1 cellular context compared by ENCODE assay signal in the genomic region with DNA sequence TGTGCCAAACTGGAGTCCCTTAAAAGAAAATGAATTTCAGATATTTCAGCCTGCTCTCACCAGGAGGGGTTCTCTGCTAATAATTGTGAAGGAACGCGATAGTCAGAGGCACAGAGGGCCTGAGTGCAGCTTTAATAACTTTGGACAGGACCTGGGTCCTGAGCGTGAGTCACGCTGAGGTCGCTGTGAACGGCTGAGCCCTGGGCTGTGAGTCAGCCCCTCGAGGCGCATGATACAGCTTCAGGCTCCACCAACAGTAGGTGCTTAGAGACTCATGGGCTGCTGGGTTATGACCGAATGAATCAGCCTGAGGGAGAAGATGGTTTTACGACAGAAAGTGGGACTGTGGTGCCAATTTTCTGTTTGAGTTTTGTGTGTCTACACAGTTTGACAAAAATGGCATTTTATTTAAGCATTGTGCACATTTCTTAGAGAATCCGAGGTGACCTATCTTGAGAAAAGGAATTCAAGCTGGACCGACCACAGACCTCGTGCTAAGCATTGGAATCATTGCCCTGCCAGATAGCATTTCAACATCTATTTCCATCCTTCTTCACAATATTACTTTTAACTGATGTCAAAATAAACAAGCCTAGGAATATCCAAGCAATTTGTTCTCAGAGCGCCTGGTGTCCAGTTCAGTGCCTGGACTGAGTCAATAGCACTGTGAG.
TF ChIP-seq lines count a peak whose summit lies in the region.

No MANE protein-coding gene starts in this region.

TF ChIP-seq in A549, 52 proteins besides CTCF, POLR2A, EP300 and RAD21 (continued from another document):
- TF ChIP-seq, protein P1, sequence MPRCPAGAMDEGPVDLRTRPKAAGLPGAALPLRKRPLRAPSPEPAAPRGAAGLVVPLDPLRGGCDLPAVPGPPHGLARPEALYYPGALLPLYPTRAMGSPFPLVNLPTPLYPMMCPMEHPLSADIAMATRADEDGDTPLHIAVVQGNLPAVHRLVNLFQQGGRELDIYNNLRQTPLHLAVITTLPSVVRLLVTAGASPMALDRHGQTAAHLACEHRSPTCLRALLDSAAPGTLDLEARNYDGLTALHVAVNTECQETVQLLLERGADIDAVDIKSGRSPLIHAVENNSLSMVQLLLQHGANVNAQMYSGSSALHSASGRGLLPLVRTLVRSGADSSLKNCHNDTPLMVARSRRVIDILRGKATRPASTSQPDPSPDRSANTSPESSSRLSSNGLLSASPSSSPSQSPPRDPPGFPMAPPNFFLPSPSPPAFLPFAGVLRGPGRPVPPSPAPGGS (IDR thresholded peaks at IDR 0.05) = peak; percentile 53; the same call in 1 of the 3 replicates
- TF ChIP-seq KDM5A (IDR thresholded peaks at IDR 0.05) (no peak), FOXS1 (CRISPR knock-in tag; IDR thresholded peaks at IDR 0.05) (no peak), NR3C1 (IDR thresholded peaks at IDR 0.05) (no peak), CHD4 (IDR thresholded peaks at IDR 0.05; ENCODE audit: borderline replicate concordance) (no peak), SMC3 (IDR thresholded peaks at IDR 0.05) (peak; percentile 47), ZC3H11A (IDR thresholded peaks at IDR 0.05) (no peak), JUN (IDR thresholded peaks at IDR 0.05) (peak; percentile 70 to 81; a peak in 4 of 5 replicates), HEYL (CRISPR knock-in tag; IDR thresholded peaks at IDR 0.05) (no peak), BHLHE40 (IDR thresholded peaks at IDR 0.05; ENCODE audit: low read depth, low read length) (no peak), HOXB5 (CRISPR knock-in tag; IDR thresholded peaks at IDR 0.05) (no peak), ZSCAN20 (CRISPR knock-in tag; IDR thresholded peaks at IDR 0.05) (no peak), RARB (CRISPR knock-in tag; IDR thresholded peaks at IDR 0.05) (no peak), EHF (CRISPR knock-in tag; IDR thresholded peaks at IDR 0.05) (no peak), NPAS2 (CRISPR knock-in tag; IDR thresholded peaks at IDR 0.05; ENCODE audit: borderline replicate concordance) (no peak), CBX8 (IDR thresholded peaks at IDR 0.05) (no peak), KDM1A (IDR thresholded peaks at IDR 0.05; ENCODE audit: low read depth) (no peak), GATA3 (IDR thresholded peaks at IDR 0.05; ENCODE audit: borderline replicate concordance) (peak; percentile 41; the same call in 1 of the 2 replicates), JUNB (IDR thresholded peaks at IDR 0.05) (peak; percentile 92), RFX5 (IDR thresholded peaks at IDR 0.05) (no peak), PHF8 (IDR thresholded peaks at IDR 0.05; ENCODE audit: borderline replicate concordance, low read depth) (no peak), EHMT2 (IDR thresholded peaks at IDR 0.05; ENCODE audit: low read depth) (no peak), HDAC2 (IDR thresholded peaks at IDR 0.05) (no peak), MAZ (IDR thresholded peaks at IDR 0.05; ENCODE audit: borderline replicate concordance, low read depth, low read length) (no peak), RCOR1 (IDR thresholded peaks at IDR 0.05; ENCODE audit: low read depth, low read length) (no peak), TFCP2L1 (CRISPR knock-in tag; IDR thresholded peaks at IDR 0.05) (no peak), HOXB13 (CRISPR knock-in tag; IDR thresholded peaks at IDR 0.05; ENCODE audit: low read depth) (no peak), SREBF2 (IDR thresholded peaks at IDR 0.05) (no peak), NFE2L2 (conservative IDR thresholded peaks at IDR 0.05; ENCODE audit: low read length) (no peak)
- TF ChIP-seq, protein P2, sequence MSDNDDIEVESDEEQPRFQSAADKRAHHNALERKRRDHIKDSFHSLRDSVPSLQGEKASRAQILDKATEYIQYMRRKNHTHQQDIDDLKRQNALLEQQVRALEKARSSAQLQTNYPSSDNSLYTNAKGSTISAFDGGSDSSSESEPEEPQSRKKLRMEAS (IDR thresholded peaks at IDR 0.05) = peak; percentile 84
- TF ChIP-seq, protein P3, sequence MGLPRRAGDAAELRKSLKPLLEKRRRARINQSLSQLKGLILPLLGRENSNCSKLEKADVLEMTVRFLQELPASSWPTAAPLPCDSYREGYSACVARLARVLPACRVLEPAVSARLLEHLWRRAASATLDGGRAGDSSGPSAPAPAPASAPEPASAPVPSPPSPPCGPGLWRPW (IDR thresholded peaks at IDR 0.05) = no peak
- TF ChIP-seq, protein P4, sequence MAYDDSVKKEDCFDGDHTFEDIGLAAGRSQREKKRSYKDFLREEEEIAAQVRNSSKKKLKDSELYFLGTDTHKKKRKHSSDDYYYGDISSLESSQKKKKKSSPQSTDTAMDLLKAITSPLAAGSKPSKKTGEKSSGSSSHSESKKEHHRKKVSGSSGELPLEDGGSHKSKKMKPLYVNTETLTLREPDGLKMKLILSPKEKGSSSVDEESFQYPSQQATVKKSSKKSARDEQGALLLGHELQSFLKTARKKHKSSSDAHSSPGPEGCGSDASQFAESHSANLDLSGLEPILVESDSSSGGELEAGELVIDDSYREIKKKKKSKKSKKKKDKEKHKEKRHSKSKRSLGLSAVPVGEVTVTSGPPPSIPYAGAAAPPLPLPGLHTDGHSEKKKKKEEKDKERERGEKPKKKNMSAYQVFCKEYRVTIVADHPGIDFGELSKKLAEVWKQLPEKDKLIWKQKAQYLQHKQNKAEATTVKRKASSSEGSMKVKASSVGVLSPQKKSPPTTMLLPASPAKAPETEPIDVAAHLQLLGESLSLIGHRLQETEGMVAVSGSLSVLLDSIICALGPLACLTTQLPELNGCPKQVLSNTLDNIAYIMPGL (CRISPR knock-in tag; IDR thresholded peaks at IDR 0.05; ENCODE audit: borderline replicate concordance) = no peak
- TF ChIP-seq, protein P5, sequence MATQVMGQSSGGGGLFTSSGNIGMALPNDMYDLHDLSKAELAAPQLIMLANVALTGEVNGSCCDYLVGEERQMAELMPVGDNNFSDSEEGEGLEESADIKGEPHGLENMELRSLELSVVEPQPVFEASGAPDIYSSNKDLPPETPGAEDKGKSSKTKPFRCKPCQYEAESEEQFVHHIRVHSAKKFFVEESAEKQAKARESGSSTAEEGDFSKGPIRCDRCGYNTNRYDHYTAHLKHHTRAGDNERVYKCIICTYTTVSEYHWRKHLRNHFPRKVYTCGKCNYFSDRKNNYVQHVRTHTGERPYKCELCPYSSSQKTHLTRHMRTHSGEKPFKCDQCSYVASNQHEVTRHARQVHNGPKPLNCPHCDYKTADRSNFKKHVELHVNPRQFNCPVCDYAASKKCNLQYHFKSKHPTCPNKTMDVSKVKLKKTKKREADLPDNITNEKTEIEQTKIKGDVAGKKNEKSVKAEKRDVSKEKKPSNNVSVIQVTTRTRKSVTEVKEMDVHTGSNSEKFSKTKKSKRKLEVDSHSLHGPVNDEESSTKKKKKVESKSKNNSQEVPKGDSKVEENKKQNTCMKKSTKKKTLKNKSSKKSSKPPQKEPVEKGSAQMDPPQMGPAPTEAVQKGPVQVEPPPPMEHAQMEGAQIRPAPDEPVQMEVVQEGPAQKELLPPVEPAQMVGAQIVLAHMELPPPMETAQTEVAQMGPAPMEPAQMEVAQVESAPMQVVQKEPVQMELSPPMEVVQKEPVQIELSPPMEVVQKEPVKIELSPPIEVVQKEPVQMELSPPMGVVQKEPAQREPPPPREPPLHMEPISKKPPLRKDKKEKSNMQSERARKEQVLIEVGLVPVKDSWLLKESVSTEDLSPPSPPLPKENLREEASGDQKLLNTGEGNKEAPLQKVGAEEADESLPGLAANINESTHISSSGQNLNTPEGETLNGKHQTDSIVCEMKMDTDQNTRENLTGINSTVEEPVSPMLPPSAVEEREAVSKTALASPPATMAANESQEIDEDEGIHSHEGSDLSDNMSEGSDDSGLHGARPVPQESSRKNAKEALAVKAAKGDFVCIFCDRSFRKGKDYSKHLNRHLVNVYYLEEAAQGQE (IDR thresholded peaks at IDR 0.05) = no peak
- TF ChIP-seq, protein P6, sequence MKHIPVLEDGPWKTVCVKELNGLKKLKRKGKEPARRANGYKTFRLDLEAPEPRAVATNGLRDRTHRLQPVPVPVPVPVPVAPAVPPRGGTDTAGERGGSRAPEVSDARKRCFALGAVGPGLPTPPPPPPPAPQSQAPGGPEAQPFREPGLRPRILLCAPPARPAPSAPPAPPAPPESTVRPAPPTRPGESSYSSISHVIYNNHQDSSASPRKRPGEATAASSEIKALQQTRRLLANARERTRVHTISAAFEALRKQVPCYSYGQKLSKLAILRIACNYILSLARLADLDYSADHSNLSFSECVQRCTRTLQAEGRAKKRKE (CRISPR knock-in tag; IDR thresholded peaks at IDR 0.05; ENCODE audit: low read depth) = no peak
